ENCODE assay signal across 8 cellular contexts in the genomic region with DNA sequence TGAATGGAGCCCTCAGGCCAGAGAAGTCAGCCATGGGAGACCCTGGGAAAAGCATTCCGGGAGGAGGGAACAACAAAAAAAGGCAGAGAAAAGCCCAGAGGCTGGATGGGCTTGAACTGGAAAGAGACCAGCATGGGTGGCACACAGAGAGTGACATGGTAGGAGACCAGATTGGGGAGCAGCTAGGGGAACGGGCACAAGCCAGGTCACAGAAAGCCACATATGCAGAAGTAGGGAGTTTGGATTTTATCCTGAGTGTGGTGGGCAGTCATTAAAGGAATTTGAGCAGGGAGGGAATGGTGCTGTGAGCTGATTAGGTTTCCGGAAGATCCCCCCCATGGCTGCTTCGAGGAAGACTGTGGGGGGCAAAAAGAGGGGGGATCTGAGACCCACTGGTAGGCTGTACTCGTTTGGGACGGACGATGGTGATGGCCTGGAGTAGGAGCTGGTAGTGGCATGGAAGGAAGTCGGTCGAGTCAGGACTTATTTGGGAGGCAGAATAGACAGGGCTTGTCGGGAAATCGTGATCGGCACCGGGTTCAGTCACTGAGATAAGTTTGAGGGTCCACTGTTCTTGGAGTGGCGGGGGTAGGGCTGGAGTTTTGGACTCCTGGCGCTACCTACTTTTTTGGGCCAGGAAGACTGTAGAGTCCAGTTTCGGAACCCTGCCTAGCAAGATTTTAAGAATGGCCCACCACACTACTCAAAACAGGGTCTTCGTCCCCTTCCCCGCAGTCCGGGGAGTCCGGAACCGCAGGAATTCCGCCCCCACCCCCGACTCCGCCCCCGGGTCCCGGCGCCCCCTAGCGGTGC. TPM values are rescaled to one million over a fixed set of nuclear protein-coding genes. Genes with fewer than 3 reads are reported as not detected.
DNase-seq lines count a peak whose midpoint lies in the region; FAIRE-seq and TF ChIP-seq lines count a peak whose summit lies in the region.

No MANE protein-coding gene starts in this region.

- peak overlapping the region; percentile 96 for H3K27ac Mint-ChIP-seq in activated T-helper 2 cell treated with anti-CD3 and anti-CD28 coated beads, Interferon-gamma antibody, Interleukin-2, Interleukin-4, amounts not matched to agents 10 μg/mL and 5 μg/mL and 100 μg/mL, durations not matched to agents 14 hours and 24 hours and 36 hours

- peak overlapping the region; percentile 97 for H3K4me3 Mint-ChIP-seq in activated T-helper 2 cell treated with anti-CD3 and anti-CD28 coated beads, Interferon-gamma antibody, Interleukin-2, Interleukin-4, amounts not matched to agents 10 μg/mL and 5 μg/mL and 100 μg/mL, durations not matched to agents 14 hours and 24 hours and 36 hours (ENCODE audit: low read depth)

- peak overlapping the region; percentile 65 for H3K4me3 ChIP-seq in BE2C (ENCODE audit: low read depth, low read length)
- peak overlapping the region; percentile 88 for H3K4me3 ChIP-seq in HFF-Myc (replicated peaks; ENCODE audit: low read depth, low read length)
- H3K4me3 ChIP-seq in hepatocyte = peak overlapping the region; percentile 39
- peak overlapping the region; percentile 59 for H3K4me3 ChIP-seq in skeletal muscle cell (ENCODE audit: low read depth, low read length)

- WGBS in hepatocyte (ENCODE audit: low lambda C conversion rate, missing lambda C conversion rate) = 2% methylated on average over 20 of the region's 28 CpGs

- H3K9me3 ChIP-seq in BE2C = no peaks in the 10 kb centered on the region
- H3K9me3 ChIP-seq in hepatocyte (ENCODE audit: low read depth) = no peaks in the 10 kb centered on the region

- H2AFZ ChIP-seq in hepatocyte = peak overlapping the region; percentile 44

- H3K9me2 ChIP-seq in hepatocyte (replicated peaks; ENCODE audit: insufficient read depth) = no peaks in the 10 kb centered on the region

- peaks cover 18% of the 10 kb centered on the region for H3K4me1 Mint-ChIP-seq in activated T-helper 2 cell treated with anti-CD3 and anti-CD28 coated beads, Interferon-gamma antibody, Interleukin-2, Interleukin-4, amounts not matched to agents 10 μg/mL and 5 μg/mL and 100 μg/mL, durations not matched to agents 14 hours and 24 hours and 36 hours (ENCODE audit: low read depth)

- peaks cover 16% of the 10 kb centered on the region for H3K36me3 Mint-ChIP-seq in activated T-helper 2 cell treated with anti-CD3 and anti-CD28 coated beads, Interferon-gamma antibody, Interleukin-2, Interleukin-4, amounts not matched to agents 10 μg/mL and 5 μg/mL and 100 μg/mL, durations not matched to agents 14 hours and 24 hours and 36 hours (ENCODE audit: low read depth)

- H3K27ac ChIP-seq in hepatocyte = peak overlapping the region; percentile 99

- no peak for DNase-seq in BE2C
- DNase-seq in HFF-Myc (ENCODE audit: extremely low read depth, low read depth) = no peak
- DNase-seq in activated T-helper 2 cell treated with anti-CD3 and anti-CD28 coated beads, Interferon-gamma antibody, Interleukin-2, Interleukin-4, amounts not matched to agents 10 μg/mL and 5 μg/mL and 100 μg/mL, durations not matched to agents 14 hours and 24 hours and 36 hours (ENCODE audit: low spot score) = peak; percentile 26
- DNase-seq in hepatocyte (ENCODE audit: low spot score) = no peak
- DNase-seq in skeletal muscle cell (ENCODE audit: low read depth) = no peak
- no peak for DNase-seq in RCC 7860 (ENCODE audit: low spot score)
- no peak for DNase-seq in DMS153 treated with DMSO at 0.1 percent for 48 hours (lab: John Stamatoyannopoulos, UW; ENCODE audit: unreplicated experiment)
- DNase-seq in NCI-H2107 (lab: John Stamatoyannopoulos, UW) = no peak

- intact Hi-C loops in activated T-helper 2 cell treated with anti-CD3 and anti-CD28 coated beads, Interferon-gamma antibody, Interleukin-2, Interleukin-4, amounts not matched to agents 10 μg/mL and 5 μg/mL and 100 μg/mL, durations not matched to agents 14 hours and 24 hours and 36 hours (cut with micrococcal nuclease) = loop anchor here (1.0 kb wide), 2 partner anchors 18 to 140 kb away; partner anchors contain the start of gene AKT2

- H3K4me2 ChIP-seq in hepatocyte = peak overlapping the region; percentile 95

- H3K79me2 ChIP-seq in hepatocyte = peaks cover 33% of the 10 kb centered on the region

- H3K4me1 ChIP-seq in BE2C = peaks cover 3% of the 10 kb centered on the region; the same call in 1 of the 2 replicates
- peaks cover 17% of the 10 kb centered on the region for H3K4me1 ChIP-seq in hepatocyte (ENCODE audit: insufficient read depth)

- H3K9me3 Mint-ChIP-seq in activated T-helper 2 cell treated with anti-CD3 and anti-CD28 coated beads, Interferon-gamma antibody, Interleukin-2, Interleukin-4, amounts not matched to agents 10 μg/mL and 5 μg/mL and 100 μg/mL, durations not matched to agents 14 hours and 24 hours and 36 hours = no peaks in the 10 kb centered on the region

- no peaks in the 10 kb centered on the region for H3K27me3 Mint-ChIP-seq in activated T-helper 2 cell treated with anti-CD3 and anti-CD28 coated beads, Interferon-gamma antibody, Interleukin-2, Interleukin-4, amounts not matched to agents 10 μg/mL and 5 μg/mL and 100 μg/mL, durations not matched to agents 14 hours and 24 hours and 36 hours (ENCODE audit: low read depth)

- H3K27me3 ChIP-seq in BE2C (no peaks in the 10 kb centered on the region), hepatocyte (no peaks in the 10 kb centered on the region)

- H3K36me3 ChIP-seq in BE2C = no peaks in the 10 kb centered on the region; the same call in 1 of the 2 replicates
- H3K36me3 ChIP-seq in hepatocyte (replicated peaks; ENCODE audit: insufficient read depth, low read depth) = no peaks in the 10 kb centered on the region

- no peak for FAIRE-seq in RCC 7860 (lab: Jason Lieb, UNC)

- TF ChIP-seq CTCF in BE2C (IDR thresholded peaks at IDR 0.05; ENCODE audit: low read depth, low read length) (no peak), HFF-Myc (IDR thresholded peaks at IDR 0.05; ENCODE audit: low read depth, low read length, missing control alignments) (no peak), hepatocyte (IDR thresholded peaks at IDR 0.05; ENCODE audit: poor library complexity) (no peak)

- no peaks in the 10 kb centered on the region for H4K20me1 ChIP-seq in hepatocyte (ENCODE audit: insufficient read depth, poor library complexity, severe bottlenecking)

RNA-seq across cellular contexts. Expression of gene SERTAD1, which starts 0.9 kb away (rescaled TPM):
- 18.5 TPM for polyA plus RNA-seq in BE2C (2012; ENCODE audit: insufficient read depth, insufficient read length, low read depth)
- 17.5 and 18.1 TPM in 2 replicates for total RNA-seq in activated T-helper 2 cell treated with anti-CD3 and anti-CD28 coated beads, Interferon-gamma antibody, Interleukin-2, Interleukin-4, amounts not matched to agents 10 μg/mL and 5 μg/mL and 100 μg/mL, durations not matched to agents 14 hours and 24 hours and 36 hours
- total RNA-seq in hepatocyte = 14.4 and 17.1 TPM in 2 replicates
- polyA plus RNA-seq in hepatocyte = 17.9 and 23.6 TPM in 2 replicates

RNA-seq across cellular contexts. Expression of gene PRX, which starts 11.7 kb away (rescaled TPM):
- polyA plus RNA-seq in BE2C (2012; ENCODE audit: insufficient read depth, insufficient read length, low read depth) = 0.62 TPM
- 0.83 and 0.87 TPM in 2 replicates for total RNA-seq in activated T-helper 2 cell treated with anti-CD3 and anti-CD28 coated beads, Interferon-gamma antibody, Interleukin-2, Interleukin-4, amounts not matched to agents 10 μg/mL and 5 μg/mL and 100 μg/mL, durations not matched to agents 14 hours and 24 hours and 36 hours
- 1.9 and 2.0 TPM in 2 replicates for total RNA-seq in hepatocyte
- 0.80 and 1.4 TPM in 2 replicates for polyA plus RNA-seq in hepatocyte

RNA-seq across cellular contexts. Expression of gene SERTAD3, which starts 19.3 kb away (rescaled TPM):
- 77.4 TPM for polyA plus RNA-seq in BE2C (2012; ENCODE audit: insufficient read depth, insufficient read length, low read depth)
- 12.5 and 13.1 TPM in 2 replicates for total RNA-seq in activated T-helper 2 cell treated with anti-CD3 and anti-CD28 coated beads, Interferon-gamma antibody, Interleukin-2, Interleukin-4, amounts not matched to agents 10 μg/mL and 5 μg/mL and 100 μg/mL, durations not matched to agents 14 hours and 24 hours and 36 hours
- 36.4 and 40.4 TPM in 2 replicates for total RNA-seq in hepatocyte
- 62.2 and 64.0 TPM in 2 replicates for polyA plus RNA-seq in hepatocyte

RNA-seq across cellular contexts. Expression of gene HIPK4, which starts 34.9 kb away (rescaled TPM):
- not detected for polyA plus RNA-seq in BE2C (2012; ENCODE audit: insufficient read depth, insufficient read length, low read depth)
- 0.07 TPM in 1 of 2 replicates, not detected in the other for total RNA-seq in activated T-helper 2 cell treated with anti-CD3 and anti-CD28 coated beads, Interferon-gamma antibody, Interleukin-2, Interleukin-4, amounts not matched to agents 10 μg/mL and 5 μg/mL and 100 μg/mL, durations not matched to agents 14 hours and 24 hours and 36 hours
- total RNA-seq in hepatocyte = 0.07 and 0.08 TPM in 2 replicates
- 0.13 TPM in 1 of 2 replicates, not detected in the other for polyA plus RNA-seq in hepatocyte

RNA-seq across cellular contexts. Expression of gene BLVRB, which starts 40.7 kb away (rescaled TPM):
- 3.4 TPM for polyA plus RNA-seq in BE2C (2012; ENCODE audit: insufficient read depth, insufficient read length, low read depth)
- total RNA-seq in activated T-helper 2 cell treated with anti-CD3 and anti-CD28 coated beads, Interferon-gamma antibody, Interleukin-2, Interleukin-4, amounts not matched to agents 10 μg/mL and 5 μg/mL and 100 μg/mL, durations not matched to agents 14 hours and 24 hours and 36 hours = 10.4 and 11.3 TPM in 2 replicates
- 114 and 116 TPM in 2 replicates for total RNA-seq in hepatocyte
- polyA plus RNA-seq in hepatocyte = 146 and 157 TPM in 2 replicates
